ENCODE assay signal across 18 cellular contexts in the genomic region with DNA sequence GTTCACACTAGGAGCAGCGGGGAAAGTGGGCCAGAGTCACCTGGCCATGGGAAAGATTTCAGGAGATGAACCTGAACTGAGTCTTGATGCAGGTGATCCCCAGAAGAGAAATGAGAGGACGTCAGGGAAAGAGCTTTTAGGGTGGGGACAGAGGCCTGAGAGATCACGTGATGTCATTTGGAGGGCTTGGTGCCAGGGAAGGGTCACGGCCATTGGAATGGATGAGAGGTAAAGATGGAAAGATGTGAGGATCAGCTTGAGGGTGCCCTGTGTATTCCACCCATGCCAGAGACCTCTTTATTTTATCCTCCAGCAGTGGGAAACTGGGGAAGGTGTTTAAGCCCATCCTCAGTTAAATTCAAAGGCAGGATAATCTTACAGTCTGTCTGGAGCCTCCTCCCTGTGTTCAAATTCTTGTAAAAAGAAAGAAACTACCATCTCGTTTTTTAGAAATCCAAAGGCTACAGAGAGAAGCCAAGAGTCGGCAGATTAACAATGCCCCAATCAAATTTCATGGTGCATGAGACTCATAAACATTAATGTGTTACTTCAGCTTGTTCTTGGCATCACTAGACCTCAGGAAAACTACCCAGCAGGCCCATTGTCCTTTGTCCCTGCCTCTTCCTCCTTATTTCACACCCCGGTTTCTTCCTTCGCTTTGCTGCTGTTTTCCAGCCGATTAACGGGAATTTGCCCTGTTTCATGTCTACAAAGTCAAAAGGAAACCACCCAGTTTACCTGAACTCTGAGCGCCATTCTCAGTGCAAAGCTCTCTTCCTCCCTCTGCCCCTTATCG.
DNase-seq lines count a peak whose midpoint lies in the region; ATAC-seq and TF ChIP-seq lines count a peak whose summit lies in the region.
"Had no signal": no experiment of that assay in that cellular context is flagged by ENCODE, and none has a peak within 500 bp of the region (broad histone marks: within the 10 kb centered on the region; RNA-seq: fewer than 3 reads in every experiment).

No MANE protein-coding gene starts in this region.

- POLR2A ChIA-PET in A673 (lab: Charles Lee; ENCODE audit: low non-redundant PET): no interaction called here

- BruUV-seq in A673 (replicated peaks; lab: Mats Ljungman, UMichigan): no TSS peak

- H3K9me3 ChIP-seq in A673 (ENCODE audit: low read depth, low read length, poor library complexity, severe bottlenecking) (peaks cover 3% of the 10 kb centered on the region), lower lobe of right lung (no peaks in the 10 kb centered on the region)
- H3K9me3 ChIP-seq: tibial artery had no signal

- H3K27ac Mint-ChIP-seq in T-helper 1 cell treated with Interleukin-12 subunit alpha and Interleukin-12 subunit beta and Interleukin-4 antibody, amounts not matched to agents 30 μg/mL and 1 μg/mL, for 36 hours: peak overlapping the region; percentile 58
- peak overlapping the region; percentile 99 for H3K27ac Mint-ChIP-seq in activated T-helper 1 cell treated with anti-CD3 and anti-CD28 coated beads, Interleukin-12 subunit alpha, Interleukin-12 subunit beta, Interleukin-2, Interleukin-4 antibody, amounts not matched to agents 30 ng/mL and 10 ng/mL and 1 ng/mL, durations not matched to agents 14 hours and 24 hours and 36 hours
- H3K27ac Mint-ChIP-seq: WTC11 had no signal

- H3K27ac ChIP-seq in A673 (ENCODE audit: low read depth, low read length, poor library complexity, severe bottlenecking) (no peak overlapping the region), lower lobe of right lung (peak overlapping the region; percentile 51)
- H3K27ac ChIP-seq: 22Rv1, tibial artery had no signal

- H3K36me3 Mint-ChIP-seq in T-helper 1 cell treated with Interleukin-12 subunit alpha and Interleukin-12 subunit beta and Interleukin-4 antibody, amounts not matched to agents 30 μg/mL and 1 μg/mL, for 36 hours (ENCODE audit: low read depth): peaks cover 51% of the 10 kb centered on the region
- peaks cover 54% of the 10 kb centered on the region for H3K36me3 Mint-ChIP-seq in activated T-helper 1 cell treated with anti-CD3 and anti-CD28 coated beads, Interleukin-12 subunit alpha, Interleukin-12 subunit beta, Interleukin-2, Interleukin-4 antibody, amounts not matched to agents 30 ng/mL and 10 ng/mL and 1 ng/mL, durations not matched to agents 14 hours and 24 hours and 36 hours (ENCODE audit: low read depth)
- H3K36me3 Mint-ChIP-seq: WTC11 had no signal

- DNase-seq in T-helper 1 cell: no peak
- DNase-seq in A673 (ENCODE audit: low spot score): peak; percentile 35
- DNase-seq in activated T-helper 1 cell treated with anti-CD3 and anti-CD28 coated beads, Interleukin-12 subunit alpha, Interleukin-12 subunit beta, Interleukin-2, Interleukin-4 antibody, amounts not matched to agents 30 ng/mL and 10 ng/mL and 1 ng/mL, durations not matched to agents 14 hours and 24 hours and 36 hours (ENCODE audit: low spot score): no peak
- DNase-seq in lower lobe of right lung: no peak
- DNase-seq in inferior parietal cortex (ENCODE audit: extremely low spot score): no peak
- no peak for DNase-seq in NCI-H2029 (lab: John Stamatoyannopoulos, UW)
- DNase-seq: activated CD8-positive, alpha-beta memory T cell treated with anti-CD3 and anti-CD28 coated beads, Interleukin-2, amount 50 U/mL, for 48 hours; DMS53; NCI-H187 treated with DMSO at 0.1 percent for 48 hours; RPMI8226; stimulated activated CD4-positive, alpha-beta T cell treated with anti-CD3 and anti-CD28 coated beads, Interleukin-4, amount 100 ng/mL, for 4 hours; stimulated activated CD8-positive, alpha-beta memory T cell treated with anti-CD3 and anti-CD28 coated beads, Interleukin-4, amount 100 ng/mL, for 48 hours; SW 1271; tibial artery had no signal

- CTCF ChIA-PET in A673 (lab: Charles Lee): no interaction called here

- H3K36me3 ChIP-seq in A673 (ENCODE audit: insufficient read depth, low read length, poor library complexity, severe bottlenecking) (no peaks in the 10 kb centered on the region), lower lobe of right lung (no peaks in the 10 kb centered on the region)
- H3K36me3 ChIP-seq: tibial artery had no signal

- H3K27me3 ChIP-seq in A673 (replicated peaks; ENCODE audit: insufficient read depth, low read depth, low read length, poor library complexity): no peaks in the 10 kb centered on the region
- H3K27me3 ChIP-seq in lower lobe of right lung (ENCODE audit: low read depth): no peaks in the 10 kb centered on the region
- H3K27me3 ChIP-seq: tibial artery had no signal

- H3K4me3 Mint-ChIP-seq in T-helper 1 cell treated with Interleukin-12 subunit alpha and Interleukin-12 subunit beta and Interleukin-4 antibody, amounts not matched to agents 30 μg/mL and 1 μg/mL, for 36 hours: peak overlapping the region; percentile 3
- no peak overlapping the region for H3K4me3 Mint-ChIP-seq in activated T-helper 1 cell treated with anti-CD3 and anti-CD28 coated beads, Interleukin-12 subunit alpha, Interleukin-12 subunit beta, Interleukin-2, Interleukin-4 antibody, amounts not matched to agents 30 ng/mL and 10 ng/mL and 1 ng/mL, durations not matched to agents 14 hours and 24 hours and 36 hours
- H3K4me3 Mint-ChIP-seq: WTC11 had no signal

- H3K9me3 Mint-ChIP-seq in T-helper 1 cell treated with Interleukin-12 subunit alpha and Interleukin-12 subunit beta and Interleukin-4 antibody, amounts not matched to agents 30 μg/mL and 1 μg/mL, for 36 hours: peaks cover 5% of the 10 kb centered on the region
- peaks cover 19% of the 10 kb centered on the region for H3K9me3 Mint-ChIP-seq in activated T-helper 1 cell treated with anti-CD3 and anti-CD28 coated beads, Interleukin-12 subunit alpha, Interleukin-12 subunit beta, Interleukin-2, Interleukin-4 antibody, amounts not matched to agents 30 ng/mL and 10 ng/mL and 1 ng/mL, durations not matched to agents 14 hours and 24 hours and 36 hours
- H3K9me3 Mint-ChIP-seq: WTC11 had no signal

- H3K27me3 Mint-ChIP-seq in T-helper 1 cell treated with Interleukin-12 subunit alpha and Interleukin-12 subunit beta and Interleukin-4 antibody, amounts not matched to agents 30 μg/mL and 1 μg/mL, for 36 hours (ENCODE audit: low read depth): no peaks in the 10 kb centered on the region
- H3K27me3 Mint-ChIP-seq in activated T-helper 1 cell treated with anti-CD3 and anti-CD28 coated beads, Interleukin-12 subunit alpha, Interleukin-12 subunit beta, Interleukin-2, Interleukin-4 antibody, amounts not matched to agents 30 ng/mL and 10 ng/mL and 1 ng/mL, durations not matched to agents 14 hours and 24 hours and 36 hours (ENCODE audit: insufficient read depth): no peaks in the 10 kb centered on the region

- TF ChIP-seq CTCF in A673 (conservative IDR thresholded peaks at IDR 0.05; ENCODE audit: low read depth, low read length) (no peak), lower lobe of right lung (IDR thresholded peaks at IDR 0.05) (no peak)

- H3K4me1 ChIP-seq in A673 (ENCODE audit: insufficient read depth, low read length, poor library complexity, severe bottlenecking) (peaks cover 22% of the 10 kb centered on the region), lower lobe of right lung (peaks cover 31% of the 10 kb centered on the region)
- H3K4me1 ChIP-seq: tibial artery had no signal

- intact Hi-C loops in A673 (cut with micrococcal nuclease; ENCODE audit: unreplicated experiment): no loop called here
- intact Hi-C loops in activated T-helper 1 cell treated with anti-CD3 and anti-CD28 coated beads, Interleukin-12 subunit alpha, Interleukin-12 subunit beta, Interleukin-2, Interleukin-4 antibody, amounts not matched to agents 30 ng/mL and 10 ng/mL and 1 ng/mL, durations not matched to agents 14 hours and 24 hours and 36 hours (cut with micrococcal nuclease): no loop called here
- intact Hi-C loops in lower lobe of right lung (cut with DNase I): no loop called here

- H3K4me3 ChIP-seq in A673 (ENCODE audit: low read depth, low read length, poor library complexity, severe bottlenecking): no peak overlapping the region
- H3K4me3 ChIP-seq in lower lobe of right lung: no peak overlapping the region
- H3K4me3 ChIP-seq: tibial artery had no signal

- no peak for ATAC-seq in lower lobe of right lung
- ATAC-seq in HG02970 (IDR thresholded peaks at IDR 0.05; ENCODE audit: low FRiP score, unreplicated experiment): no peak
- ATAC-seq: WTC11 had no signal

- peaks cover 79% of the 10 kb centered on the region for H3K4me1 Mint-ChIP-seq in T-helper 1 cell treated with Interleukin-12 subunit alpha and Interleukin-12 subunit beta and Interleukin-4 antibody, amounts not matched to agents 30 μg/mL and 1 μg/mL, for 36 hours (ENCODE audit: low read depth)
- peaks cover 86% of the 10 kb centered on the region for H3K4me1 Mint-ChIP-seq in activated T-helper 1 cell treated with anti-CD3 and anti-CD28 coated beads, Interleukin-12 subunit alpha, Interleukin-12 subunit beta, Interleukin-2, Interleukin-4 antibody, amounts not matched to agents 30 ng/mL and 10 ng/mL and 1 ng/mL, durations not matched to agents 14 hours and 24 hours and 36 hours (ENCODE audit: low read depth)
